8 cellular contexts compared by ENCODE assay signal in genomic region chr5:95283761-95284511, GRCh38. TPM values are rescaled to one million over a fixed set of nuclear protein-coding genes. Genes with fewer than 3 reads are reported as not detected.
DNase-seq lines count a peak whose midpoint lies in the region; ATAC-seq and TF ChIP-seq lines count a peak whose summit lies in the region.

No MANE protein-coding gene starts in this region.

- no peaks in the 10 kb centered on the region for H3K36me3 ChIP-seq in SJSA1
- H3K36me3 ChIP-seq in lung (ENCODE audit: control insufficient read depth in 2 of 2, insufficient read depth in 2 of 2, low read length in 2 of 2): no peaks in the 10 kb centered on the region
- no peaks in the 10 kb centered on the region for H3K36me3 ChIP-seq in thoracic aorta

- H3K9me3 ChIP-seq in SJSA1 (replicated peaks) (no peaks in the 10 kb centered on the region; the same call in 1 of the 2 replicates), lung (ENCODE audit: control insufficient read depth in 2 of 2, insufficient read depth in 1 of 2, low read length in 1 of 2) (no peaks in the 10 kb centered on the region), thoracic aorta (no peaks in the 10 kb centered on the region)

- no TSS peak for BruUV-seq in Calu3 (replicated peaks; lab: Mats Ljungman, UMichigan)

- H3K27ac ChIP-seq in SJSA1: no peak overlapping the region
- H3K27ac ChIP-seq in coronary artery: no peak overlapping the region
- no peak overlapping the region for H3K27ac ChIP-seq in lung (ENCODE audit: low read depth in 1 of 2, low read length in 1 of 2)
- no peak overlapping the region for H3K27ac ChIP-seq in thoracic aorta

- 0 to 1% methylated on average over 69 to 80 of the region's 80 CpGs for WGBS in lung, 2 donors

- H3K4me3 Mint-ChIP-seq in Calu3 (ENCODE audit: low read depth, unreplicated experiment): peak overlapping the region; percentile 80

- H3K27me3 ChIP-seq in SJSA1 (replicated peaks): peaks cover 95% of the 10 kb centered on the region
- H3K27me3 ChIP-seq in lung (ENCODE audit: control insufficient read depth, insufficient read depth): no peaks in the 10 kb centered on the region
- no peaks in the 10 kb centered on the region for H3K27me3 ChIP-seq in thoracic aorta (replicated peaks; ENCODE audit: insufficient read depth)

- H3K4me1 ChIP-seq in SJSA1 (replicated peaks) (peaks cover 23% of the 10 kb centered on the region), lung (ENCODE audit: control insufficient read depth in 2 of 2, insufficient read depth in 2 of 2, low read length in 2 of 2) (peaks cover 0 to 11% of the 10 kb centered on the region in 2 donors), thoracic aorta (ENCODE audit: control insufficient read depth in 1 of 2, low read depth in 2 of 2) (peaks cover 5 to 19% of the 10 kb centered on the region in 2 donors)

- ATAC-seq in GM19043 (IDR thresholded peaks at IDR 0.05; ENCODE audit: low read depth, unreplicated experiment) (peak; percentile 43), HG03460 (IDR thresholded peaks at IDR 0.05; ENCODE audit: unreplicated experiment) (peak; percentile 65), lung (ENCODE audit: insufficient read depth, low FRiP score) (peak; percentile 74), thoracic aorta (ENCODE audit: insufficient number of reproducible peaks, low FRiP score, low read depth) (peak; percentile 27)

- H3K27ac Mint-ChIP-seq in Calu3 (ENCODE audit: unreplicated experiment): no peak overlapping the region

- CTCF ChIA-PET in Calu3 (lab: Charles Lee): interaction anchor here (0.6 to 1.1 kb wide), 4 partner anchors 15 to 315 kb away, joined by 3 to 6 read pairs (median 3); no protein-coding TSS in a partner anchor

- H3K36me3 Mint-ChIP-seq in Calu3 (ENCODE audit: insufficient read depth, unreplicated experiment): peaks cover 14% of the 10 kb centered on the region

- TF ChIP-seq CTCF in Calu3 (IDR thresholded peaks at IDR 0.05; ENCODE audit: unreplicated experiment): peak; percentile 76
- no peak for TF ChIP-seq CTCF in coronary artery (IDR thresholded peaks at IDR 0.05)
- no peak for TF ChIP-seq CTCF in lung (IDR thresholded peaks at IDR 0.05; ENCODE audit: control extremely low read depth, extremely low read depth)
- no peak for TF ChIP-seq CTCF in thoracic aorta (IDR thresholded peaks at IDR 0.05)

- peaks cover 81% of the 10 kb centered on the region for H3K27me3 Mint-ChIP-seq in Calu3 (ENCODE audit: unreplicated experiment)

- no peaks in the 10 kb centered on the region for H3K9me3 Mint-ChIP-seq in Calu3 (ENCODE audit: low read depth, unreplicated experiment)

- peak overlapping the region; percentile 35 for H3K4me3 ChIP-seq in SJSA1
- peak overlapping the region; percentile 72 for H3K4me3 ChIP-seq in coronary artery
- H3K4me3 ChIP-seq in lung: peak overlapping the region; percentile 55
- peak overlapping the region; percentile 74 for H3K4me3 ChIP-seq in thoracic aorta

- peaks cover 8% of the 10 kb centered on the region for H3K4me1 Mint-ChIP-seq in Calu3 (ENCODE audit: low read depth, unreplicated experiment)

- intact Hi-C loops in Calu3 (cut with micrococcal nuclease; ENCODE audit: unreplicated experiment): loop anchor here (10.0 kb wide), 1 partner anchor 191 kb away; no protein-coding TSS in a partner anchor

- peak; percentile 78 for DNase-seq in Calu3
- DNase-seq in SJSA1 (ENCODE audit: low read depth in 1 of 2, low spot score in 2 of 2): peak in 1 of 2 experiments; percentile 31
- DNase-seq in coronary artery (ENCODE audit: low spot score): no peak
- peak; percentile 49 for DNase-seq in lung (ENCODE audit: low spot score)
- no peak for DNase-seq in thoracic aorta (ENCODE audit: low spot score)
- DNase-seq in medulla oblongata (ENCODE audit: extremely low spot score): no peak

RNA-seq across cellular contexts. Expression of gene MCTP1, which starts 1.0 kb away (rescaled TPM):
- total RNA-seq in Calu3 (2022) (22.3 and 28.4 TPM in 2 replicates), lung (10 to 100 TPM; 33.0 to 34.8 TPM), thoracic aorta (100 to 1,000 TPM in 1 of 2 donors, 10 to 100 TPM in 1; 22.1 to 256 TPM)
- 13.3 and 15.9 TPM in 2 replicates for total RNA-seq in SJSA1 (2014; rRNA removed; shearing (Covaris generic))
- polyA plus RNA-seq in lung: 10 to 100 TPM in 1 of 2 donors, 1 to 10 TPM in 1; 5.8 to 21.7 TPM

Comparison
In these comparisons a context has a peak if more than half of its experiments do, and no peak if none do; other contexts are left out.
1. DNase-seq: peak in Calu3 (single experiment) and lung (single experiment); none in coronary artery (single experiment), thoracic aorta (single experiment) and medulla oblongata (single experiment).
2. Peak in every context shown above with its lines, with median percentiles within 50 percentile points of each other: ATAC-seq and H3K4me3 ChIP-seq.